8 cellular contexts compared by ENCODE assay signal in genomic region chr6:30169658-30170614, GRCh38. TPM values are rescaled to one million over a fixed set of nuclear protein-coding genes. Genes with fewer than 3 reads are reported as not detected.
DNase-seq lines count a peak whose midpoint lies in the region; ATAC-seq, FAIRE-seq and TF ChIP-seq lines count a peak whose summit lies in the region.

No MANE protein-coding gene starts in this region.

- no peak overlapping the region for H3K4me3 Mint-ChIP-seq in CD4-positive, alpha-beta T cell

- in situ Hi-C loops in transverse colon (cut with MboI; ENCODE audit: low pct_ligation_motif_present in 1 of 4, low pct_unique_long_range_greater_than_20kb in 1 of 4, low sequenced_read_pairs in 3 of 4): no loop called here

- peaks cover 48% of the 10 kb centered on the region for H3K27me3 ChIP-seq in CD4-positive, alpha-beta T cell (ENCODE audit: control insufficient read depth, insufficient read depth, low read length)
- peaks cover 0 to 47% of the 10 kb centered on the region in 2 donors for H3K27me3 ChIP-seq in breast epithelium
- peaks cover 38% of the 10 kb centered on the region for H3K27me3 ChIP-seq in transverse colon

- no peak for DNase-seq in CD4-positive, alpha-beta T cell
- DNase-seq in GM20000 (ENCODE audit: low spot score) (peak; percentile 77), NCI-H82 (lab: John Stamatoyannopoulos, UW) (peak; percentile 76), breast epithelium (ENCODE audit: low spot score in 2 of 2) (no peak), kidney (no peak), transverse colon (no peak), NCI-H187 (lab: John Stamatoyannopoulos, UW) (no peak), lower leg skin (ENCODE audit: low spot score in 2 of 2) (no peak)

- intact Hi-C loops in CD4-positive, alpha-beta T cell (cut with DNase I, micrococcal nuclease): loop anchor here (1.0 to 2.0 kb wide), 3 partner anchors 65 to 321 kb away; no protein-coding TSS in a partner anchor
- intact Hi-C loops in breast epithelium (cut with DNase I; ENCODE audit: low total_unique reads) (loop anchor here (5.0 kb wide), 1 partner anchor 837 kb away; no protein-coding TSS in a partner anchor), kidney (cut with DNase I) (no loop called here), transverse colon (cut with DNase I; ENCODE audit: low total_unique reads) (no loop called here), lower leg skin (cut with DNase I; ENCODE audit: low total_unique reads) (no loop called here)

- peak; percentile 68 for FAIRE-seq in kidney (lab: Jason Lieb, UNC)

- H3K4me3 ChIP-seq in breast epithelium (no peak overlapping the region), kidney (ENCODE audit: low read length in 2 of 2) (no peak overlapping the region), transverse colon (no peak overlapping the region), lower leg skin (ENCODE audit: low read depth, poor library complexity, severe bottlenecking) (no peak overlapping the region)

- TF ChIP-seq EP300 in transverse colon (IDR thresholded peaks at IDR 0.05; ENCODE audit: low read depth): no peak

- H3K4me1 ChIP-seq in breast epithelium: peaks cover 0 to 4% of the 10 kb centered on the region in 2 donors
- H3K4me1 ChIP-seq in kidney (ENCODE audit: control insufficient read depth in 1 of 2, insufficient read depth in 1 of 2, low read depth in 1 of 2, low read length in 2 of 2): no peaks in the 10 kb centered on the region
- peaks cover 0 to 9% (median 2%) of the 10 kb centered on the region in 4 donors for H3K4me1 ChIP-seq in transverse colon

- CTCF ChIA-PET in CD4-positive, alpha-beta T cell (lab: Charles Lee): no interaction called here

- H3K9ac ChIP-seq in kidney (ENCODE audit: low read length in 2 of 2): no peak overlapping the region

- TF ChIP-seq POLR2A in breast epithelium (IDR thresholded peaks at IDR 0.05) (no peak), transverse colon (IDR thresholded peaks at IDR 0.05) (no peak), lower leg skin (IDR thresholded peaks at IDR 0.05) (no peak)

- POLR2A ChIA-PET in CD4-positive, alpha-beta T cell (lab: Charles Lee): no interaction called here

- WGBS in transverse colon (ENCODE audit: low coverage in 1 of 2), 2 donors: 39 to 44% methylated on average over 4 to 7 of the region's 7 CpGs
- WGBS in lower leg skin, 2 donors: 20 to 25% methylated on average over 7 of the region's 7 CpGs

- no peak overlapping the region for H3K27ac ChIP-seq in CD4-positive, alpha-beta T cell (ENCODE audit: low read depth, low read length)
- H3K27ac ChIP-seq in breast epithelium (no peak overlapping the region), kidney (ENCODE audit: low read depth in 2 of 2, low read length in 2 of 2) (no peak overlapping the region), transverse colon (no peak overlapping the region)

- peak; percentile 81 for ATAC-seq in CD4-positive, alpha-beta T cell (ENCODE audit: poor library complexity)

- H3K4me1 Mint-ChIP-seq in CD4-positive, alpha-beta T cell (ENCODE audit: low read depth): no peaks in the 10 kb centered on the region

- peaks cover 62% of the 10 kb centered on the region for H3K27me3 Mint-ChIP-seq in CD4-positive, alpha-beta T cell

- no peak overlapping the region for H3K27ac Mint-ChIP-seq in CD4-positive, alpha-beta T cell

- TF ChIP-seq CTCF in CD4-positive, alpha-beta T cell (IDR thresholded peaks at IDR 0.05): peak; percentile 78
- peak; percentile 71 for TF ChIP-seq CTCF in GM20000 (IDR thresholded peaks at IDR 0.05; ENCODE audit: extremely low read depth, missing control alignments)
- peak; percentile 49 to 74 (median 67) for TF ChIP-seq CTCF in breast epithelium (IDR thresholded peaks at IDR 0.05)
- peak; percentile 71 for TF ChIP-seq CTCF in kidney (IDR thresholded peaks at IDR 0.05; ENCODE audit: borderline replicate concordance, extremely low read depth, insufficient read depth)
- TF ChIP-seq CTCF in transverse colon (IDR thresholded peaks at IDR 0.05): peak; percentile 73 to 77 (median 74)
- no peak for TF ChIP-seq CTCF in lower leg skin (IDR thresholded peaks at IDR 0.05)

- no peaks in the 10 kb centered on the region for H3K36me3 Mint-ChIP-seq in CD4-positive, alpha-beta T cell (ENCODE audit: low read depth)

- no peaks in the 10 kb centered on the region for H3K36me3 ChIP-seq in breast epithelium
- peaks cover 4% of the 10 kb centered on the region in 2 donors for H3K36me3 ChIP-seq in kidney (ENCODE audit: control insufficient read depth in 1 of 2, insufficient read depth in 2 of 2, low read length in 2 of 2)
- peaks cover 0 to 6% (median 0%) of the 10 kb centered on the region in 4 donors for H3K36me3 ChIP-seq in transverse colon

- no peaks in the 10 kb centered on the region for H3K9me3 Mint-ChIP-seq in CD4-positive, alpha-beta T cell

- no peaks in the 10 kb centered on the region for H3K9me3 ChIP-seq in CD4-positive, alpha-beta T cell (ENCODE audit: control insufficient read depth, low read length)
- H3K9me3 ChIP-seq in breast epithelium: no peaks in the 10 kb centered on the region
- H3K9me3 ChIP-seq in kidney (ENCODE audit: control insufficient read depth in 1 of 2, low read length in 2 of 2): no peaks in the 10 kb centered on the region
- no peaks in the 10 kb centered on the region for H3K9me3 ChIP-seq in transverse colon

RNA-seq across cellular contexts. Expression of gene TRIM15, which starts 6.6 kb away (rescaled TPM):
- total RNA-seq in CD4-positive, alpha-beta T cell: not detected
- under 1 TPM in 1 of 3 donors, not detected in 2; 0.33 TPM for total RNA-seq in breast epithelium
- total RNA-seq in kidney: 2.2 TPM
- polyA plus RNA-seq in kidney (ENCODE audit: insufficient read depth, low read depth, low replicate concordance): 7.1 TPM
- 10 to 100 TPM in 3 of 4 donors, 1 to 10 TPM in 1; 5.8 to 90.7 (median 51.8) TPM for total RNA-seq in transverse colon
- total RNA-seq in lower leg skin: 1 to 10 TPM in 3 of 4 donors, under 1 TPM in 1; 0.98 to 4.3 (median 1.1) TPM

RNA-seq across cellular contexts. Expression of gene TRIM10, which starts 8.9 kb away (rescaled TPM):
- not detected for total RNA-seq in CD4-positive, alpha-beta T cell
- total RNA-seq in breast epithelium (not detected), kidney (0.79 TPM), transverse colon (10 to 100 TPM in 1 of 4 donors, 1 to 10 TPM in 2, under 1 TPM in 1; 0.20 to 19.8 (median 3.7) TPM), lower leg skin (1 to 10 TPM in 1 of 4 donors, under 1 TPM in 3; 0.13 to 1.1 (median 0.64) TPM)
- polyA plus RNA-seq in kidney (ENCODE audit: insufficient read depth, low read depth, low replicate concordance): 1.5 TPM

RNA-seq across cellular contexts. Expression of gene TRIM40, which starts 34.0 kb away (rescaled TPM):
- total RNA-seq in CD4-positive, alpha-beta T cell: not detected
- total RNA-seq in breast epithelium: under 1 TPM in 1 of 3 donors, not detected in 2; 0.33 TPM
- not detected for total RNA-seq in kidney
- polyA plus RNA-seq in kidney (ENCODE audit: insufficient read depth, low read depth, low replicate concordance): not detected
- total RNA-seq in transverse colon: 10 to 100 TPM in 2 of 4 donors, 1 to 10 TPM in 1, under 1 TPM in 1; 0.40 to 14.8 (median 7.0) TPM
- not detected for total RNA-seq in lower leg skin

RNA-seq across cellular contexts. Expression of gene TRIM26, which starts 43.3 kb away (rescaled TPM):
- total RNA-seq in CD4-positive, alpha-beta T cell: 10 to 100 TPM; 42.1 to 44.1 TPM
- total RNA-seq in breast epithelium (10 to 100 TPM; 31.7 to 66.2 (median 47.5) TPM), kidney (63.9 TPM), transverse colon (10 to 100 TPM; 19.5 to 92.0 (median 53.2) TPM), lower leg skin (10 to 100 TPM; 40.4 to 57.4 (median 50.7) TPM)
- 28.0 TPM for polyA plus RNA-seq in kidney (ENCODE audit: insufficient read depth, low read depth, low replicate concordance)

RNA-seq across cellular contexts. Expression of gene TRIM31, which starts 57.0 kb away (rescaled TPM):
- total RNA-seq in CD4-positive, alpha-beta T cell: not detected
- total RNA-seq in breast epithelium (1 to 10 TPM in 1 of 3 donors, not detected in 2; 3.3 TPM), kidney (0.22 TPM), transverse colon (100 to 1,000 TPM in 2 of 4 donors, 10 to 100 TPM in 1, 1 to 10 TPM in 1; 3.4 to 221 (median 151) TPM), lower leg skin (under 1 TPM in 1 of 4 donors, not detected in 3; 0.29 TPM)
- polyA plus RNA-seq in kidney (ENCODE audit: insufficient read depth, low read depth, low replicate concordance): 0.26 TPM

Comparison
In these comparisons a context has a peak if more than half of its experiments do, and no peak if none do; other contexts are left out.
1. DNase-seq: peak in GM20000 (single experiment) and NCI-H82 (single experiment); none in CD4-positive, alpha-beta T cell (0 of 10), breast epithelium (0 of 2), kidney (single experiment), transverse colon (single experiment), NCI-H187 (0 of 2) and lower leg skin (0 of 2).
2. CTCF ChIP-seq: peak in CD4-positive, alpha-beta T cell (single experiment), GM20000 (single experiment), breast epithelium (3 of 3), kidney (single experiment) and transverse colon (5 of 5); none in lower leg skin (0 of 3).
3. intact Hi-C loops: an anchor here in CD4-positive, alpha-beta T cell (1.0 to 2.0 kb wide) and breast epithelium (5.0 kb wide); none called in kidney, transverse colon and lower leg skin.